In genomic region chr3:185830018-185830797, GRCh38 we compare ENCODE assay signal across 24 cellular contexts.
"Had no signal": no experiment of that assay in that cellular context is flagged by ENCODE, and none has a peak within 500 bp of the region (broad histone marks: within the 10 kb centered on the region; RNA-seq: fewer than 3 reads in every experiment).

No MANE protein-coding gene starts in this region.

- H2AFZ ChIP-seq: hepatocyte, neural progenitor cell, parathyroid adenoma had no signal

- DNase-seq: islet precursor cell; left ventricle myocardium inferior; mesendoderm; naive B cell; natural killer cell; nephron progenitor cell; occipital lobe; spleen; stimulated activated CD4-positive, alpha-beta T cell treated with anti-CD3 and anti-CD28 coated beads, Interleukin-4, amount 100 ng/mL, for 24 hours; stimulated activated naive CD4-positive, alpha-beta T cell; tibial artery; trophoblast cell; uterus had no signal

- H3K36me3 ChIP-seq: left ventricle myocardium inferior, neutrophil, right atrium auricular region, spleen, suprapubic skin, thoracic aorta, tibial artery, uterus had no signal

- H3K27me3 ChIP-seq: hepatocyte, neural progenitor cell, right atrium auricular region, uterus had no signal

- H3K79me2 ChIP-seq: parathyroid adenoma had no signal

- ATAC-seq: natural killer cell; sciatic nerve; stimulated activated effector memory CD8-positive, alpha-beta T cell treated with anti-CD3 and anti-CD28 coated beads, Interleukin-12 subunit alpha, Interleukin-12 subunit beta, amount 100 ng/mL, for 72 hours had no signal

- H3K4me1 ChIP-seq: parathyroid adenoma, uterus had no signal

- H3K27ac ChIP-seq: hepatocyte, left ventricle myocardium inferior, neural progenitor cell, neutrophil, parathyroid adenoma, right atrium auricular region, skin epidermis, spleen, suprapubic skin, thoracic aorta, tibial artery, uterus had no signal

- H3K4me3 ChIP-seq: hepatocyte, left ventricle myocardium inferior, lung, neural progenitor cell, right atrium auricular region, skin epidermis, spleen, suprapubic skin, thoracic aorta, tibial artery, uterus had no signal

- H3K9ac ChIP-seq: neural progenitor cell, parathyroid adenoma had no signal

- H3K4me2 ChIP-seq: hepatocyte, neural progenitor cell had no signal

- H3K9me3 ChIP-seq: left ventricle myocardium inferior, neutrophil, right atrium auricular region, spleen, suprapubic skin, thoracic aorta, tibial artery, uterus had no signal
